14 cellular contexts compared by ENCODE assay signal in genomic region chr1:63324779-63325119, GRCh38. TPM values are rescaled to one million over a fixed set of nuclear protein-coding genes. Genes with fewer than 3 reads are reported as not detected.
DNase-seq lines count a peak whose midpoint lies in the region; ATAC-seq and TF ChIP-seq lines count a peak whose summit lies in the region.
"Had no signal": no experiment of that assay in that cellular context is flagged by ENCODE, and none has a peak within 500 bp of the region (broad histone marks: within the 10 kb centered on the region; RNA-seq: fewer than 3 reads in every experiment).

No MANE protein-coding gene starts in this region.

- peaks cover 56% of the 10 kb centered on the region for H3K27me3 ChIP-seq in CD4-positive, CD25-positive, alpha-beta regulatory T cell (ENCODE audit: control insufficient read depth, insufficient read depth, low read length)
- H3K27me3 ChIP-seq in H9 (ENCODE audit: insufficient read depth, low read length): peaks cover 10% of the 10 kb centered on the region; the same call in 1 of the 2 replicates

- H3K79me2 ChIP-seq in H9 (ENCODE audit: insufficient read depth, low read length): no peaks in the 10 kb centered on the region; the same call in 1 of the 2 replicates

- H3K56ac ChIP-seq in H9 (ENCODE audit: insufficient read length, low read depth, low read length): no peak overlapping the region

- no CpG with 5 or more reads among the region's 7 CpGs for WGBS in H9 (ENCODE audit: extremely low coverage, insufficient read length, low lambda C conversion rate)

- no peak overlapping the region for H3K18ac ChIP-seq in H9 (ENCODE audit: insufficient read length, low read depth, low read length)

- H3K4me1 Mint-ChIP-seq in CD4-positive, CD25-positive, alpha-beta regulatory T cell: peaks cover 15 to 49% (median 26%) of the 10 kb centered on the region in 4 donors
- H3K4me1 Mint-ChIP-seq in H9 (peaks cover 54 to 63% of the 10 kb centered on the region in 2 experiments), brain (peaks cover 50% of the 10 kb centered on the region), natural killer cell (peaks cover 28 to 37% of the 10 kb centered on the region in 2 donors)

- H3K79me1 ChIP-seq in H9 (ENCODE audit: insufficient read depth, low read depth, low read length, poor library complexity, severe bottlenecking): no peaks in the 10 kb centered on the region

- H3K4me3 ChIP-seq in CD4-positive, CD25-positive, alpha-beta regulatory T cell (ENCODE audit: low read depth, low read length): no peak overlapping the region
- H3K4me3 ChIP-seq: body of pancreas had no signal

- H3K4ac ChIP-seq in H9 (ENCODE audit: low read depth, low read length): no peak overlapping the region

- H2BK120ac ChIP-seq in H9 (ENCODE audit: low read depth, low read length, poor library complexity, severe bottlenecking): no peak overlapping the region

- peaks cover 48% of the 10 kb centered on the region for H3K4me1 ChIP-seq in CD4-positive, CD25-positive, alpha-beta regulatory T cell (ENCODE audit: control insufficient read depth, insufficient read depth, low read length, poor library complexity, severe bottlenecking)
- H3K4me1 ChIP-seq in H9 (ENCODE audit: insufficient read depth, low read length): peaks cover 13% of the 10 kb centered on the region; the same call in 1 of the 2 replicates

- peak overlapping the region in 3 of 4 donors; percentile 74 to 90 (median 84) for H3K4me3 Mint-ChIP-seq in CD4-positive, CD25-positive, alpha-beta regulatory T cell
- H3K4me3 Mint-ChIP-seq in H9 (peak overlapping the region; percentile 81 to 96), brain (peak overlapping the region; percentile 69 to 89 (median 80)), natural killer cell (peak overlapping the region; percentile 88)

- H3K27ac ChIP-seq in CD4-positive, CD25-positive, alpha-beta regulatory T cell (ENCODE audit: insufficient read depth, low read length, poor library complexity, severe bottlenecking): no peak overlapping the region
- no peak overlapping the region for H3K27ac ChIP-seq in H9 (ENCODE audit: insufficient read length, low read depth, low read length)
- H3K27ac ChIP-seq: body of pancreas, right atrium auricular region had no signal

- H2AFZ ChIP-seq in H9 (ENCODE audit: low read length): no peak overlapping the region

- H3K27ac Mint-ChIP-seq in CD4-positive, CD25-positive, alpha-beta regulatory T cell: peak overlapping the region in 1 of 3 donors; percentile 64
- no peak overlapping the region; a peak in 2 of 7 replicates for H3K27ac Mint-ChIP-seq in H9
- H3K27ac Mint-ChIP-seq in brain: peak overlapping the region in 1 of 5 experiments; percentile 42
- peak overlapping the region; percentile 56 to 63 for H3K27ac Mint-ChIP-seq in natural killer cell
- H3K27ac Mint-ChIP-seq: mesothelial cell of epicardium had no signal

- no peak overlapping the region for H3T11ph ChIP-seq in H9 (ENCODE audit: low read length)

- no peak overlapping the region for H2BK5ac ChIP-seq in H9 (ENCODE audit: insufficient read length, low read length)

- no peak for DNase-seq in CD4-positive, CD25-positive, alpha-beta regulatory T cell
- DNase-seq in H9 (no peak), natural killer cell (no peak), NCI-H1436 (lab: John Stamatoyannopoulos, UW) (no peak), DMS 273 (lab: John Stamatoyannopoulos, UW; ENCODE audit: unreplicated experiment) (no peak), HK-2 (ENCODE audit: unreplicated experiment) (no peak)
- DNase-seq: body of pancreas; NCI-H1105; NCI-H524 treated with DMSO at 0.1 percent for 48 hours; stimulated activated CD4-positive, alpha-beta T cell treated with anti-CD3 and anti-CD28 coated beads, Interleukin-4, amount 100 ng/mL, for 4 hours; T-helper 9 cell had no signal

- intact Hi-C loops in natural killer cell (cut with micrococcal nuclease): no loop called here

- H3K9ac ChIP-seq in H9 (ENCODE audit: extremely low read depth, insufficient read length, low read length): peak overlapping the region; percentile 50

- no peak overlapping the region for H3K14ac ChIP-seq in H9 (ENCODE audit: insufficient read depth, low read length)

- H2AK5ac ChIP-seq in H9 (ENCODE audit: insufficient read length, low read length): no peak overlapping the region

- H3K23me2 ChIP-seq in H9 (ENCODE audit: insufficient read length, low read depth, low read length, poor library complexity, severe bottlenecking): peaks cover 59% of the 10 kb centered on the region

- H3K4me2 ChIP-seq in H9 (ENCODE audit: insufficient read depth, insufficient read length, low read length): peak overlapping the region; percentile 95

- no peak overlapping the region for H4K8ac ChIP-seq in H9 (replicated peaks; ENCODE audit: insufficient read length, low read depth, low read length)

- H2BK15ac ChIP-seq in H9 (ENCODE audit: low read depth, low read length): no peak overlapping the region

- peaks cover 81% of the 10 kb centered on the region for H3K27me3 Mint-ChIP-seq in CD4-positive, CD25-positive, alpha-beta regulatory T cell
- H3K27me3 Mint-ChIP-seq in H9 (ENCODE audit: low read depth) (peaks cover 83% of the 10 kb centered on the region), brain (peaks cover 95% of the 10 kb centered on the region), natural killer cell (ENCODE audit: low read depth in 2 of 2) (peaks cover 70 to 73% of the 10 kb centered on the region in 2 donors)

- no peak overlapping the region for H2BK20ac ChIP-seq in H9 (ENCODE audit: low read depth, low read length, poor library complexity, severe bottlenecking)

- H2BK12ac ChIP-seq in H9 (ENCODE audit: insufficient read length, low read depth, low read length): no peak overlapping the region

- H4K5ac ChIP-seq in H9 (ENCODE audit: insufficient read length, low read depth, low read length): no peak overlapping the region

- peaks cover 0 to 30% (median 6%) of the 10 kb centered on the region in 7 donors for H3K9me3 Mint-ChIP-seq in CD4-positive, CD25-positive, alpha-beta regulatory T cell
- H3K9me3 Mint-ChIP-seq in H9 (peaks cover 0 to 2% of the 10 kb centered on the region in 2 experiments; a peak in 3 of 5 replicates), brain (peaks cover 0 to 16% (median 7%) of the 10 kb centered on the region in 5 experiments), natural killer cell (peaks cover 0 to 3% of the 10 kb centered on the region in 2 donors)
- H3K9me3 Mint-ChIP-seq: mesothelial cell of epicardium had no signal

- H4K20me1 ChIP-seq in H9 (ENCODE audit: control insufficient read depth, insufficient read depth, insufficient read length): no peaks in the 10 kb centered on the region

- H3K23ac ChIP-seq in H9 (ENCODE audit: insufficient read length, low read depth, low read length): no peak overlapping the region

- H4K91ac ChIP-seq in H9 (ENCODE audit: insufficient read length, low read depth, low read length): no peak overlapping the region

- H3K36me3 Mint-ChIP-seq in CD4-positive, CD25-positive, alpha-beta regulatory T cell: peaks cover 5% of the 10 kb centered on the region
- H3K36me3 Mint-ChIP-seq in H9 (ENCODE audit: insufficient read depth in 1 of 3, low read depth in 3 of 3) (peaks cover 0 to 6% (median 0%) of the 10 kb centered on the region in 3 experiments; a peak in 3 of 7 replicates), brain (no peaks in the 10 kb centered on the region), natural killer cell (peaks cover 22% of the 10 kb centered on the region)
- H3K36me3 Mint-ChIP-seq: mesothelial cell of epicardium had no signal

- TF ChIP-seq CTCF in H9 (conservative IDR thresholded peaks at IDR 0.05) (no peak), brain (conservative IDR thresholded peaks at IDR 0.05) (no peak), natural killer cell (IDR thresholded peaks at IDR 0.05) (no peak)

- peaks cover 9 to 17% of the 10 kb centered on the region in 2 experiments for H3K9me3 ChIP-seq in CD4-positive, CD25-positive, alpha-beta regulatory T cell (ENCODE audit: control insufficient read depth in 2 of 2, low read length in 2 of 2)
- H3K9me3 ChIP-seq in H9 (ENCODE audit: control insufficient read depth, low read depth, low read length): no peaks in the 10 kb centered on the region
- H3K9me3 ChIP-seq: body of pancreas, right atrium auricular region had no signal

- no peak for ATAC-seq in CD4-positive, CD25-positive, alpha-beta regulatory T cell (ENCODE audit: low read depth in 2 of 2)
- ATAC-seq in natural killer cell: no peak
- ATAC-seq: body of pancreas had no signal

- no peaks in the 10 kb centered on the region for H3K36me3 ChIP-seq in CD4-positive, CD25-positive, alpha-beta regulatory T cell (ENCODE audit: control insufficient read depth, insufficient read depth, low read length)
- H3K36me3 ChIP-seq: right atrium auricular region had no signal

RNA-seq across cellular contexts. Expression of gene FOXD3, which starts 2.4 kb away (rescaled TPM):
- total RNA-seq in CD4-positive, CD25-positive, alpha-beta regulatory T cell: not detected
- polyA plus RNA-seq in CD4-positive, CD25-positive, alpha-beta regulatory T cell: not detected
- 25.8 and 26.1 TPM in 2 replicates for total RNA-seq in H9 (2021)
- polyA plus RNA-seq in brain (ENCODE audit: insufficient read depth, low read depth, low replicate concordance): 1.7 TPM
- total RNA-seq in natural killer cell: not detected
- total RNA-seq: mesothelial cell of epicardium had no signal

RNA-seq across cellular contexts. Expression of gene ALG6, which starts 42.7 kb away (rescaled TPM):
- total RNA-seq in CD4-positive, CD25-positive, alpha-beta regulatory T cell: 20.0 TPM
- polyA plus RNA-seq in CD4-positive, CD25-positive, alpha-beta regulatory T cell: 10 to 100 TPM; 21.1 to 26.7 (median 21.9) TPM
- total RNA-seq in H9 (2021): 21.4 and 21.9 TPM in 2 replicates
- polyA plus RNA-seq in brain (ENCODE audit: insufficient read depth, low read depth, low replicate concordance): 8.4 TPM
- 10 to 100 TPM; 21.3 to 28.0 (median 23.4) TPM for total RNA-seq in natural killer cell

Comparison
In these comparisons a context has a peak if more than half of its experiments do, and no peak if none do; other contexts are left out.
1. H3K27ac Mint-ChIP-seq: peak in natural killer cell (2 of 2); none in H9 (0 of 3).
2. RNA of gene FOXD3, which starts 2.4 kb away (total RNA-seq): 25.8 to 26.1 TPM in H9; not detected in CD4-positive, CD25-positive, alpha-beta regulatory T cell (single experiment) and not detected in natural killer cell; every median in the first group is over 10 times any median in the second.
3. Peak in every context shown above with its lines, with median percentiles within 50 percentile points of each other: H3K4me3 Mint-ChIP-seq.